In the genomic region with DNA sequence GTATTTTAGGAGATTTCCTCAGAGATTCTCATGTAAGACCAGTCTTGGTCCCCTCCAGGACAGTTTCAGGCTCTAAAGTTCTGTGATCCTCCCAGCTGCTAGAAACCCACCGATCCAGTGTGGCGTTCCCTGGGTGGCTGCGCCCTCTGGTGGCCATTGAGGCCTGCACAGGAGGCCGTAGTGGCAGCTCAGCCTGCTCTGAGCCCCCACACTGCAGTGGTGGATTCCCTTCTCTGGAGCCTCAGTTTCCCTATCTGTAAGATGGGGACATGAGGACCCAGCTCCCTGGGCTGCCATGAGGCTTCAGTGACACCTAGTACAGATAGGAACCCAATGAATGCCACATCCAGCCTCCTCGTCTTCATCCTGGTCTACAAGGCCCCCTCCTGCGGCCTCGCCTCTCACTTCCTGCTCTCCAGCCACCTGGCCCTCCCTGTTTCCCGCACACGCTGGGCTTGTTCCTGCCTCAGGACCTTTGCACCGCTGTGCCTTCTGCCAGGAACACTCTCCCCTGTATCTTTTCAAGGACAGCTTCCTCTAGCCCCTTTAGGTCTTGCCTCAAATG, we compare ENCODE assay signal across 8 cellular contexts. TPM values are rescaled to one million over a fixed set of nuclear protein-coding genes. Genes with fewer than 3 reads are reported as not detected.
DNase-seq lines count a peak whose midpoint lies in the region; ATAC-seq and TF ChIP-seq lines count a peak whose summit lies in the region.

No MANE protein-coding gene starts in this region.

- ATAC-seq in GM21381 (IDR thresholded peaks at IDR 0.05; ENCODE audit: unreplicated experiment): peak; percentile 78

- TF ChIP-seq RAD21 in liver (IDR thresholded peaks at IDR 0.05): peak; percentile 97 to 98

- peak; percentile 62 for DNase-seq in DMS53 treated with DMSO at 0.1 percent for 48 hours (lab: John Stamatoyannopoulos, UW; ENCODE audit: unreplicated experiment)
- peak; percentile 45 for DNase-seq in NCI-H1092 treated with DMSO at 0.1 percent for 48 hours (lab: John Stamatoyannopoulos, UW)
- DNase-seq in activated CD4-positive, alpha-beta T cell treated with anti-CD3 and anti-CD28 coated beads for 48 hours: peak; percentile 88
- peak; percentile 82 for DNase-seq in cerebellum (ENCODE audit: low spot score)
- DNase-seq in stimulated activated CD4-positive, alpha-beta T cell treated with anti-CD3 and anti-CD28 coated beads, TNF-alpha, amount 100 ng/mL, for 4 hours (ENCODE audit: low read depth in 3 of 3): peak; percentile 65 to 70 (median 68)
- no peak for DNase-seq in cortex of kidney (lab: John Stamatoyannopoulos, UW)

- 33% methylated on average over 10 of the region's 10 CpGs for WGBS in liver

- H3K9ac ChIP-seq in liver (ENCODE audit: low read depth in 1 of 2, low read length in 2 of 2): no peak overlapping the region

- H3K36me3 ChIP-seq in liver (ENCODE audit: control insufficient read depth in 4 of 4, insufficient read depth in 3 of 4, low read depth in 1 of 4, low read length in 3 of 4): peaks cover 0 to 2% (median 0%) of the 10 kb centered on the region in 4 donors

- H3K27ac ChIP-seq in liver (ENCODE audit: low read depth in 1 of 2, low read length in 2 of 2): no peak overlapping the region

- no peak overlapping the region for H3K4me3 ChIP-seq in liver (ENCODE audit: low read depth in 1 of 3, low read length in 3 of 3)

- H3K9me3 ChIP-seq in liver (ENCODE audit: control insufficient read depth in 4 of 4, low read length in 3 of 4): no peaks in the 10 kb centered on the region

- H3K4me1 ChIP-seq in liver (ENCODE audit: control insufficient read depth in 4 of 4, insufficient read depth in 4 of 4, low read length in 3 of 4): peaks cover 0 to 5% (median 2%) of the 10 kb centered on the region in 4 donors

- peak; percentile 94 for TF ChIP-seq CTCF in liver (IDR thresholded peaks at IDR 0.05; ENCODE audit: low read depth, low read length, missing input control)

- H3K27me3 ChIP-seq in liver (ENCODE audit: control insufficient read depth in 4 of 4, insufficient read depth in 4 of 4, low read length in 3 of 4): no peaks in the 10 kb centered on the region

TF ChIP-seq in liver, 16 proteins besides CTCF, POLR2A, EP300 and RAD21:
- TF ChIP-seq YY1 (IDR thresholded peaks at IDR 0.05): no peak
- TF ChIP-seq, protein P1, sequence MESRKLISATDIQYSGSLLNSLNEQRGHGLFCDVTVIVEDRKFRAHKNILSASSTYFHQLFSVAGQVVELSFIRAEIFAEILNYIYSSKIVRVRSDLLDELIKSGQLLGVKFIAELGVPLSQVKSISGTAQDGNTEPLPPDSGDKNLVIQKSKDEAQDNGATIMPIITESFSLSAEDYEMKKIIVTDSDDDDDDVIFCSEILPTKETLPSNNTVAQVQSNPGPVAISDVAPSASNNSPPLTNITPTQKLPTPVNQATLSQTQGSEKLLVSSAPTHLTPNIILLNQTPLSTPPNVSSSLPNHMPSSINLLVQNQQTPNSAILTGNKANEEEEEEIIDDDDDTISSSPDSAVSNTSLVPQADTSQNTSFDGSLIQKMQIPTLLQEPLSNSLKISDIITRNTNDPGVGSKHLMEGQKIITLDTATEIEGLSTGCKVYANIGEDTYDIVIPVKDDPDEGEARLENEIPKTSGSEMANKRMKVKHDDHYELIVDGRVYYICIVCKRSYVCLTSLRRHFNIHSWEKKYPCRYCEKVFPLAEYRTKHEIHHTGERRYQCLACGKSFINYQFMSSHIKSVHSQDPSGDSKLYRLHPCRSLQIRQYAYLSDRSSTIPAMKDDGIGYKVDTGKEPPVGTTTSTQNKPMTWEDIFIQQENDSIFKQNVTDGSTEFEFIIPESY (IDR thresholded peaks at IDR 0.05): no peak
- no peak for TF ChIP-seq REST (IDR thresholded peaks at IDR 0.05)
- TF ChIP-seq FOXA2 (IDR thresholded peaks at IDR 0.05): no peak
- TF ChIP-seq GABPA (IDR thresholded peaks at IDR 0.05 in 1 of 2, conservative IDR thresholded peaks at IDR 0.05 in 1 of 2): no peak
- no peak for TF ChIP-seq ATF3 (IDR thresholded peaks at IDR 0.05)

RNA-seq across cellular contexts. Expression of gene CCDC102A, which starts 16.5 kb away (rescaled TPM):
- total RNA-seq in cerebellum (1.9 TPM), liver (1 to 10 TPM; 2.3 to 2.6 TPM)
- polyA plus RNA-seq in liver: 1 to 10 TPM in 1 of 2 donors, under 1 TPM in 1; 0.36 to 1.0 TPM

RNA-seq across cellular contexts. Expression of gene ADGRG5, which starts 22.6 kb away (rescaled TPM):
- total RNA-seq in cerebellum (0.91 TPM), liver (under 1 TPM; 0.33 to 0.37 TPM)
- under 1 TPM; 0.10 to 0.24 TPM for polyA plus RNA-seq in liver

RNA-seq across cellular contexts. Expression of gene DOK4, which starts 33.6 kb away (rescaled TPM):
- total RNA-seq in cerebellum (29.5 TPM), liver (10 to 100 TPM; 15.3 to 20.8 TPM)
- 10 to 100 TPM in 1 of 2 donors, 1 to 10 TPM in 1; 7.8 to 24.6 TPM for polyA plus RNA-seq in liver

RNA-seq across cellular contexts. Expression of gene POLR2C, which starts 57.4 kb away (rescaled TPM):
- total RNA-seq in cerebellum (52.8 TPM), liver (10 to 100 TPM; 61.7 to 68.0 TPM)
- polyA plus RNA-seq in liver: 10 to 100 TPM; 25.4 to 40.9 TPM
